Comparison of ENCODE assay signal across 8 cellular contexts in the genomic region with DNA sequence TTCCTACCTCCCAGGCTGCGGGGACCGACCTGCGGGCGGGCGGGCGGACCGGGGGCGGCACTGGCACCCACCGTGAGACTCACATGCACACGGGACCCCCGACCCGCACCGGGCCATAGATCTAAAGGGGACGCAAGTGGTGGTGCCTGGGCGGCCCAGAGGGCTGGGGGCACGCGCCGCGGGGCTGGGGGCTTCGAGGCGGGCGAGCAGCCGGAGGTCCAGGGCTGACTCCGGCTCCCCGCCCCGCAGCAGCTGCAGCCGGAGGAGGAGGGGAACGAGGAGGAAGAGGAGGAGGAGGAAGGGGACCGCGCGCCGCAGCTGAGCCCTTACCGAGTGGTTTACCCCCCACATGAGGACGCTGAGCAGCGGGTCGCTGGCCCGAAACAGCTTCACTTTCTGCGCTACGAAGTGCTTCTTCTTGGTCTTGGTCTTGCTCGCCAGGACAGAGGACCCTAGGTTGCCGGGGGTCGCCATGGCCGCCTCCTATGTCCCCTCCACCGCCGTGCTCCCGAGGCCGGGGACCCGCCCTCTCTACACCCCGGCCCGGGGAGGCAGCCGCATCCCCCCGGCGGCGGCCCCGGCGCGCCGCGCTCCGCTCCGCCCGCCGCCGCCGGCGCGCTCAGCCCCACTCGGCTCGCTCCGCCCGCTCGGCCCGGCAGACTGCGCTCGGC. TPM values are rescaled to one million over a fixed set of nuclear protein-coding genes. Genes with fewer than 3 reads are reported as not detected.
A peak's percentile ranks its signal among the peaks of the same experiment; 100 is the strongest.
DNase-seq lines count a peak whose midpoint lies in the region; ATAC-seq and TF ChIP-seq lines count a peak whose summit lies in the region.

No MANE protein-coding gene starts in this region.

- H3K27me3 Mint-ChIP-seq in Calu3 (ENCODE audit: unreplicated experiment) (no peaks in the 10 kb centered on the region), nephron progenitor cell (ENCODE audit: low read depth, poor library complexity) (peaks cover 20% of the 10 kb centered on the region)
- peaks cover 2% of the 10 kb centered on the region for H3K27me3 Mint-ChIP-seq in activated CD4-positive, alpha-beta T cell treated with anti-CD3 and anti-CD28 coated beads, Interleukin-2, amount 10 ng/mL, durations not matched to agents 24 days and 14 days

- H3K27ac ChIP-seq in esophagus (ENCODE audit: low read depth in 2 of 2, low read length in 1 of 2) = peak overlapping the region; percentile 85 to 90
- H3K27ac ChIP-seq in uterus = peak overlapping the region; percentile 69 to 83

- no peaks in the 10 kb centered on the region for H3K9me3 Mint-ChIP-seq in Calu3 (ENCODE audit: low read depth, unreplicated experiment)
- H3K9me3 Mint-ChIP-seq in activated CD4-positive, alpha-beta T cell treated with anti-CD3 and anti-CD28 coated beads, Interleukin-2, amount 10 ng/mL, durations not matched to agents 24 days and 14 days = no peaks in the 10 kb centered on the region
- no peaks in the 10 kb centered on the region for H3K9me3 Mint-ChIP-seq in nephron progenitor cell

- DNase-seq in Calu3 = peak; percentile 9
- DNase-seq in LHCN-M2 (ENCODE audit: low read depth) = peak; percentile 15
- DNase-seq in activated CD4-positive, alpha-beta T cell treated with anti-CD3 and anti-CD28 coated beads, Interleukin-2, amount 10 ng/mL, durations not matched to agents 24 days and 14 days = no peak
- peak; percentile 37 for DNase-seq in nephron progenitor cell
- DNase-seq in uterus = no peak
- no peak for DNase-seq in activated effector memory CD4-positive, alpha-beta T cell treated with anti-CD3 and anti-CD28 coated beads, Interleukin-2, amount 50 U/mL, for 16 hours

- H3K36me3 Mint-ChIP-seq in Calu3 (ENCODE audit: insufficient read depth, unreplicated experiment) (peaks cover 25% of the 10 kb centered on the region), nephron progenitor cell (ENCODE audit: low read depth) (no peaks in the 10 kb centered on the region)
- H3K36me3 Mint-ChIP-seq in activated CD4-positive, alpha-beta T cell treated with anti-CD3 and anti-CD28 coated beads, Interleukin-2, amount 10 ng/mL, durations not matched to agents 24 days and 14 days (ENCODE audit: low read depth) = peaks cover 10% of the 10 kb centered on the region

- H3K4me3 Mint-ChIP-seq in Calu3 (ENCODE audit: low read depth, unreplicated experiment) (peak overlapping the region; percentile 76), nephron progenitor cell (peak overlapping the region; percentile 86)
- H3K4me3 Mint-ChIP-seq in activated CD4-positive, alpha-beta T cell treated with anti-CD3 and anti-CD28 coated beads, Interleukin-2, amount 10 ng/mL, durations not matched to agents 24 days and 14 days = peak overlapping the region; percentile 90

- peak; percentile 28 for ATAC-seq in GM21786 (IDR thresholded peaks at IDR 0.05; ENCODE audit: unreplicated experiment)

- H3K4me1 ChIP-seq in esophagus (ENCODE audit: control insufficient read depth in 2 of 2, insufficient read depth in 2 of 2, low read length in 1 of 2) (peaks cover 5 to 7% of the 10 kb centered on the region in 2 donors), uterus (peaks cover 0 to 13% of the 10 kb centered on the region in 2 donors)

- no peak for TF ChIP-seq CTCF in Calu3 (IDR thresholded peaks at IDR 0.05; ENCODE audit: unreplicated experiment)
- no peak for TF ChIP-seq CTCF in nephron progenitor cell (IDR thresholded peaks at IDR 0.05)
- TF ChIP-seq CTCF in uterus (IDR thresholded peaks at IDR 0.05) = no peak

- H3K27me3 ChIP-seq in esophagus (ENCODE audit: control insufficient read depth in 1 of 2, insufficient read depth in 2 of 2, low read length in 2 of 2) (no peaks in the 10 kb centered on the region), uterus (no peaks in the 10 kb centered on the region)

- H3K9me3 ChIP-seq in esophagus (ENCODE audit: control insufficient read depth in 2 of 2, insufficient read depth in 1 of 2, low read depth in 1 of 2, low read length in 1 of 2) (no peaks in the 10 kb centered on the region), uterus (no peaks in the 10 kb centered on the region)

- H3K36me3 ChIP-seq in esophagus (ENCODE audit: control insufficient read depth in 2 of 2, insufficient read depth in 2 of 2, low read length in 1 of 2) = no peaks in the 10 kb centered on the region
- no peaks in the 10 kb centered on the region for H3K36me3 ChIP-seq in uterus

- 1% methylated on average over 40 to 75 of the region's 75 CpGs for WGBS in esophagus, 2 donors

- BruUV-seq in Calu3 (replicated peaks; lab: Mats Ljungman, UMichigan) = no TSS peak

- intact Hi-C loops in Calu3 (cut with micrococcal nuclease; ENCODE audit: unreplicated experiment) = loop anchor here (5.0 to 10.0 kb wide), 2 partner anchors 87 to 271 kb away; no protein-coding TSS in a partner anchor
- intact Hi-C loops in activated CD4-positive, alpha-beta T cell treated with anti-CD3 and anti-CD28 coated beads, Interleukin-2, amount 10 ng/mL, durations not matched to agents 24 days and 14 days (cut with micrococcal nuclease) = loop anchor here (1.0 to 10.0 kb wide), 10 partner anchors 31 to 1199 kb away; partner anchors contain the start of genes BMI1, DNAJC1 and MSRB2
- intact Hi-C loops in uterus (cut with DNase I; ENCODE audit: low total_unique reads) = no loop called here

- CTCF ChIA-PET in Calu3 (lab: Charles Lee) = interaction anchor here (0.6 to 0.9 kb wide), 2 partner anchors 9 to 918 kb away, joined by 4 to 6 read pairs; no protein-coding TSS in a partner anchor

- H3K4me1 Mint-ChIP-seq in Calu3 (ENCODE audit: low read depth, unreplicated experiment) (peaks cover 17% of the 10 kb centered on the region), nephron progenitor cell (peaks cover 48% of the 10 kb centered on the region)
- H3K4me1 Mint-ChIP-seq in activated CD4-positive, alpha-beta T cell treated with anti-CD3 and anti-CD28 coated beads, Interleukin-2, amount 10 ng/mL, durations not matched to agents 24 days and 14 days = peaks cover 37% of the 10 kb centered on the region

- TF ChIP-seq POLR2A in uterus (IDR thresholded peaks at IDR 0.05) = no peak

- H3K4me3 ChIP-seq in esophagus (ENCODE audit: low read depth in 1 of 2, low read length in 2 of 2) = peak overlapping the region; percentile 87 to 98
- peak overlapping the region; percentile 71 to 78 for H3K4me3 ChIP-seq in uterus

- H3K27ac Mint-ChIP-seq in Calu3 (ENCODE audit: unreplicated experiment) = no peak overlapping the region
- H3K27ac Mint-ChIP-seq in activated CD4-positive, alpha-beta T cell treated with anti-CD3 and anti-CD28 coated beads, Interleukin-2, amount 10 ng/mL, durations not matched to agents 24 days and 14 days = peak overlapping the region; percentile 85
- H3K27ac Mint-ChIP-seq in nephron progenitor cell = no peak overlapping the region

RNA-seq across cellular contexts. Expression of gene PIP4K2A, which starts 0.4 kb away (rescaled TPM):
- total RNA-seq in Calu3 (2022) (22.7 and 24.2 TPM in 2 replicates), LHCN-M2 (2014; rRNA removed) (31.3 and 33.3 TPM in 2 replicates), uterus (10 to 100 TPM; 17.4 to 42.4 (median 22.0) TPM)
- 21.6 TPM for polyA plus RNA-seq in LHCN-M2 (2012)
- total RNA-seq in activated CD4-positive, alpha-beta T cell treated with anti-CD3 and anti-CD28 coated beads, Interleukin-2, amount 10 ng/mL, durations not matched to agents 24 days and 14 days = 94.6 and 101 TPM in 2 replicates
- 1 to 10 TPM; 4.0 to 6.1 TPM for polyA plus RNA-seq in esophagus

Comparison
In these comparisons a context has a peak if more than half of its experiments do, and no peak if none do; other contexts are left out.
1. DNase-seq: peak in Calu3 (single experiment), LHCN-M2 (single experiment) and nephron progenitor cell (single experiment); none in activated CD4-positive, alpha-beta T cell treated with anti-CD3 and anti-CD28 coated beads, Interleukin-2, amount 10 ng/mL, durations not matched to agents 24 days and 14 days (single experiment), uterus (0 of 2) and activated effector memory CD4-positive, alpha-beta T cell treated with anti-CD3 and anti-CD28 coated beads, Interleukin-2, amount 50 U/mL, for 16 hours (single experiment).
2. Peak in every context shown above with its lines, with median percentiles within 50 percentile points of each other: H3K4me3 Mint-ChIP-seq.